Comparison of ENCODE assay signal across 24 cellular contexts in genomic region chr2:33788044-33788443, GRCh38.
DNase-seq lines count a peak whose midpoint lies in the region; ATAC-seq and TF ChIP-seq lines count a peak whose summit lies in the region.
"Had no signal": no experiment of that assay in that cellular context is flagged by ENCODE, and none has a peak within 500 bp of the region (broad histone marks: within the 10 kb centered on the region; RNA-seq: fewer than 3 reads in every experiment).

No MANE protein-coding gene starts in this region.

- H2AFZ ChIP-seq in IMR-90 (replicated peaks; ENCODE audit: low read length, poor library complexity) = no peak overlapping the region

- no peak for TF ChIP-seq POLR2A in IMR-90 (IDR thresholded peaks at IDR 0.05; ENCODE audit: low read depth, low read length)

- H3K27me3 ChIP-seq in IMR-90 (ENCODE audit: control insufficient read depth, insufficient read depth, low read length) (no peaks in the 10 kb centered on the region), mesendoderm (ENCODE audit: insufficient read depth, low read length, poor library complexity) (no peaks in the 10 kb centered on the region), HAP-1 (ENCODE audit: low read depth) (no peaks in the 10 kb centered on the region)
- H3K27me3 ChIP-seq: brain microvascular endothelial cell, left lung, pancreas, right lobe of liver had no signal

- no peak overlapping the region for H2BK20ac ChIP-seq in IMR-90 (ENCODE audit: low read depth, low read length)

- H4K8ac ChIP-seq in IMR-90 (ENCODE audit: low read depth in 2 of 2, low read length in 2 of 2) (no peak overlapping the region; a peak in 1 of 4 replicates), mesendoderm (ENCODE audit: low read depth, low read length) (no peak overlapping the region)

- H3K9me3 ChIP-seq in IMR-90 (ENCODE audit: control insufficient read depth, insufficient read depth, low read length) = no peaks in the 10 kb centered on the region
- no peaks in the 10 kb centered on the region for H3K9me3 ChIP-seq in HAP-1
- H3K9me3 ChIP-seq: left lung, pancreas, right lobe of liver had no signal

- no peak overlapping the region for H3K4ac ChIP-seq in IMR-90 (ENCODE audit: low read depth, low read length)
- H3K4ac ChIP-seq in mesendoderm (ENCODE audit: low read depth, low read length) = no peak overlapping the region

- no peak overlapping the region for H4K91ac ChIP-seq in IMR-90 (ENCODE audit: insufficient read depth, low read depth, low read length)

- H2BK15ac ChIP-seq in IMR-90 (ENCODE audit: low read depth, low read length) = no peak overlapping the region
- no peak overlapping the region for H2BK15ac ChIP-seq in mesendoderm (replicated peaks; ENCODE audit: low read depth)

- POLR2A ChIA-PET in IMR-90 (lab: Charles Lee; ENCODE audit: unreplicated experiment) = no interaction called here

- no peak overlapping the region for H3K14ac ChIP-seq in IMR-90 (replicated peaks; ENCODE audit: low read depth, low read length)

- dilution Hi-C loops in IMR-90 (cut with HindIII; ENCODE audit: low sequenced_read_pairs, unreplicated experiment) = no loop called here

- BruUV-seq in IMR-90 (replicated peaks; lab: Mats Ljungman, UMichigan) = no TSS peak

- H3K4me3 ChIP-seq in IMR-90 (ENCODE audit: insufficient read depth, low read depth, low read length) (no peak overlapping the region), choroid plexus epithelial cell (ENCODE audit: low read depth, low read length) (no peak overlapping the region), mesendoderm (ENCODE audit: low read length) (no peak overlapping the region), HAP-1 (no peak overlapping the region)
- H3K4me3 ChIP-seq: coronary artery, left lung, pancreas, right lobe of liver had no signal

- ATAC-seq in IMR-90 (ENCODE audit: low read depth) (peak; percentile 71), HG03460 (IDR thresholded peaks at IDR 0.05; ENCODE audit: unreplicated experiment) (no peak)
- ATAC-seq: activated naive CD4-positive, alpha-beta T cell treated with anti-CD3 and anti-CD28 coated beads, Interleukin-2, amount 50 U/mL, for 72 hours; activated T-helper 17 cell treated with anti-CD3 and anti-CD28 coated beads, Interleukin-2, amount 50 U/mL, for 72 hours; HepG2; left lung; natural killer cell; pancreas; right lobe of liver had no signal

- H3K56ac ChIP-seq in IMR-90 (ENCODE audit: extremely low read depth, insufficient read depth, low read length) (no peak overlapping the region), mesendoderm (ENCODE audit: low read length) (no peak overlapping the region)

- no peak overlapping the region for H2BK5ac ChIP-seq in IMR-90 (ENCODE audit: low read depth, low read length, poor library complexity, severe bottlenecking)
- no peak overlapping the region for H2BK5ac ChIP-seq in mesendoderm (ENCODE audit: low read length)

- H3K9ac ChIP-seq in IMR-90 (ENCODE audit: low read depth, low read length) = no peak overlapping the region
- H3K9ac ChIP-seq in mesendoderm (ENCODE audit: low read length) = no peak overlapping the region

- no peaks in the 10 kb centered on the region for H4K20me1 ChIP-seq in IMR-90 (ENCODE audit: insufficient read depth, low read length)

- no peak for TF ChIP-seq RAD21 in IMR-90 (IDR thresholded peaks at IDR 0.05; ENCODE audit: low read length)

- no peaks in the 10 kb centered on the region for H3K79me1 ChIP-seq in IMR-90 (ENCODE audit: low read depth in 1 of 2, low read length in 2 of 2)
- H3K79me1 ChIP-seq in mesendoderm (ENCODE audit: low read length) = no peaks in the 10 kb centered on the region

- H2BK120ac ChIP-seq in IMR-90 (ENCODE audit: low read depth, low read length) = no peak overlapping the region
- H2BK120ac ChIP-seq in mesendoderm (ENCODE audit: low read depth, low read length) = no peak overlapping the region

- H3K36me3 ChIP-seq in IMR-90 (ENCODE audit: control insufficient read depth, insufficient read depth, low read length) (no peaks in the 10 kb centered on the region), mesendoderm (ENCODE audit: control insufficient read depth, insufficient read depth, low read length) (no peaks in the 10 kb centered on the region), HAP-1 (replicated peaks) (no peaks in the 10 kb centered on the region)
- H3K36me3 ChIP-seq: brain microvascular endothelial cell, left lung, pancreas, right lobe of liver had no signal

- TF ChIP-seq CTCF in AG09319 (IDR thresholded peaks at IDR 0.05; ENCODE audit: low read depth, low read length) (no peak), IMR-90 (conservative IDR thresholded peaks at IDR 0.05; ENCODE audit: low read depth, low read length) (no peak), choroid plexus epithelial cell (conservative IDR thresholded peaks at IDR 0.05; ENCODE audit: low read depth, low read length) (no peak)

- H4K5ac ChIP-seq in IMR-90 (ENCODE audit: low read depth, low read length) = no peak overlapping the region
- no peak overlapping the region for H4K5ac ChIP-seq in mesendoderm (ENCODE audit: low read length)

- CTCF ChIA-PET in IMR-90 (lab: Yijun Ruan, JAX) = no interaction called here

- DNase-seq in AG09319 (ENCODE audit: extremely low read depth, low read depth) = peak; percentile 11
- DNase-seq in IMR-90 = peak; percentile 43
- peak; percentile 9 for DNase-seq in choroid plexus epithelial cell (ENCODE audit: low read depth)
- peak; percentile 56 for DNase-seq in mesendoderm
- DNase-seq in NCI-H510A (lab: John Stamatoyannopoulos, UW) = no peak
- DNase-seq in HAP-1 (ENCODE audit: low spot score in 2 of 2) = no peak
- no peak for DNase-seq in NCI-H1436 (lab: John Stamatoyannopoulos, UW)
- DNase-seq: activated CD4-positive, alpha-beta T cell treated with anti-CD3 and anti-CD28 coated beads, Interleukin-2, amount 10 ng/mL, durations not matched to agents 7 days and 5 days; brain microvascular endothelial cell; CD4-positive, CD25-positive, alpha-beta regulatory T cell; left lung; midbrain; natural killer cell; NCI-H2107; NCI-H446 treated with DMSO at 0.1 percent for 48 hours; pancreas; right lobe of liver; stimulated activated CD4-positive, alpha-beta T cell treated with anti-CD3 and anti-CD28 coated beads, Interleukin-15, amount 100 ng/mL, for 24 hours had no signal

- H3K27ac ChIP-seq in IMR-90 (ENCODE audit: insufficient read depth, low read length) = no peak overlapping the region
- H3K27ac ChIP-seq in mesendoderm (ENCODE audit: low read depth, low read length) = no peak overlapping the region
- H3K27ac ChIP-seq: brain microvascular endothelial cell, coronary artery, left lung, pancreas, right lobe of liver, VCaP had no signal

- H3K4me2 ChIP-seq in IMR-90 (ENCODE audit: low read depth, low read length) (peak overlapping the region; percentile 64; the same call in 1 of the 2 replicates), mesendoderm (ENCODE audit: low read length) (no peak overlapping the region)

- no peaks in the 10 kb centered on the region for H3K9me1 ChIP-seq in IMR-90 (ENCODE audit: insufficient read depth, low read length)

- no peak overlapping the region for H2AK9ac ChIP-seq in IMR-90 (replicated peaks; ENCODE audit: low read depth, low read length, poor library complexity)

- in situ Hi-C loops in IMR-90 (cut with MboI; ENCODE audit: low sequenced_read_pairs) = no loop called here
- in situ Hi-C loops in HAP-1 (cut with MboI; ENCODE audit: low sequenced_read_pairs) = no loop called here

- no peaks in the 10 kb centered on the region for H3K79me2 ChIP-seq in mesendoderm (ENCODE audit: control insufficient read depth, insufficient read depth, low read length)

- intact Hi-C loops in IMR-90 (cut with micrococcal nuclease) = loop anchor here (5.0 kb wide), 1 partner anchor 76 kb away; no protein-coding TSS in a partner anchor

- no peak overlapping the region for H3K18ac ChIP-seq in IMR-90 (ENCODE audit: low read depth, low read length)
- H3K18ac ChIP-seq in mesendoderm (ENCODE audit: low read length) = no peak overlapping the region

- H3K4me1 ChIP-seq in IMR-90 (ENCODE audit: control insufficient read depth, insufficient read depth, low read length) (no peaks in the 10 kb centered on the region), mesendoderm (ENCODE audit: control insufficient read depth, low read depth, low read length) (no peaks in the 10 kb centered on the region), HAP-1 (no peaks in the 10 kb centered on the region)
- H3K4me1 ChIP-seq: left lung, pancreas, right lobe of liver had no signal

- H2AK5ac ChIP-seq in IMR-90 (ENCODE audit: low read depth, low read length) (no peak overlapping the region), mesendoderm (ENCODE audit: low read length) (no peak overlapping the region)

- no CpG with 5 or more reads among the region's 1 CpG for WGBS in IMR-90 (ENCODE audit: extremely low coverage in 2 of 2, insufficient read length in 1 of 2), 2 experiments
- no CpG with 5 or more reads among the region's 1 CpG for WGBS in mesendoderm (ENCODE audit: extremely low coverage, insufficient coverage, low lambda C conversion rate)

- H3K23ac ChIP-seq in IMR-90 (ENCODE audit: low read depth, low read length) (no peak overlapping the region), mesendoderm (ENCODE audit: low read length) (no peak overlapping the region)

TF ChIP-seq in IMR-90, 13 proteins besides CTCF, POLR2A, EP300 and RAD21:
- no peak for TF ChIP-seq MAZ (IDR thresholded peaks at IDR 0.05; ENCODE audit: borderline replicate concordance, low read depth, low read length)
- no peak for TF ChIP-seq RFX5 (IDR thresholded peaks at IDR 0.05; ENCODE audit: low read depth, low read length)
- TF ChIP-seq CHD1 (IDR thresholded peaks at IDR 0.05; ENCODE audit: low read depth, low read length) = no peak
- no peak for TF ChIP-seq FOS (IDR thresholded peaks at IDR 0.05; ENCODE audit: low read depth, low read length)
- no peak for TF ChIP-seq MAFK (IDR thresholded peaks at IDR 0.05; ENCODE audit: low read depth, low read length)
- TF ChIP-seq BHLHE40 (IDR thresholded peaks at IDR 0.05; ENCODE audit: low read depth, low read length) = no peak
- TF ChIP-seq CEBPB (IDR thresholded peaks at IDR 0.05; ENCODE audit: low read depth, low read length) = no peak
- TF ChIP-seq NFE2L2 (IDR thresholded peaks at IDR 0.05; ENCODE audit: low read depth, low read length) = no peak
- no peak for TF ChIP-seq MXI1 (IDR thresholded peaks at IDR 0.05; ENCODE audit: borderline replicate concordance, low read depth, low read length)

Comparison
In these comparisons a context has a peak if more than half of its experiments do, and no peak if none do; other contexts are left out.
1. DNase-seq: peak in AG09319 (single experiment), IMR-90 (single experiment), choroid plexus epithelial cell (single experiment) and mesendoderm (single experiment); none in NCI-H510A (single experiment), HAP-1 (0 of 2) and NCI-H1436 (single experiment).